In the genomic region with DNA sequence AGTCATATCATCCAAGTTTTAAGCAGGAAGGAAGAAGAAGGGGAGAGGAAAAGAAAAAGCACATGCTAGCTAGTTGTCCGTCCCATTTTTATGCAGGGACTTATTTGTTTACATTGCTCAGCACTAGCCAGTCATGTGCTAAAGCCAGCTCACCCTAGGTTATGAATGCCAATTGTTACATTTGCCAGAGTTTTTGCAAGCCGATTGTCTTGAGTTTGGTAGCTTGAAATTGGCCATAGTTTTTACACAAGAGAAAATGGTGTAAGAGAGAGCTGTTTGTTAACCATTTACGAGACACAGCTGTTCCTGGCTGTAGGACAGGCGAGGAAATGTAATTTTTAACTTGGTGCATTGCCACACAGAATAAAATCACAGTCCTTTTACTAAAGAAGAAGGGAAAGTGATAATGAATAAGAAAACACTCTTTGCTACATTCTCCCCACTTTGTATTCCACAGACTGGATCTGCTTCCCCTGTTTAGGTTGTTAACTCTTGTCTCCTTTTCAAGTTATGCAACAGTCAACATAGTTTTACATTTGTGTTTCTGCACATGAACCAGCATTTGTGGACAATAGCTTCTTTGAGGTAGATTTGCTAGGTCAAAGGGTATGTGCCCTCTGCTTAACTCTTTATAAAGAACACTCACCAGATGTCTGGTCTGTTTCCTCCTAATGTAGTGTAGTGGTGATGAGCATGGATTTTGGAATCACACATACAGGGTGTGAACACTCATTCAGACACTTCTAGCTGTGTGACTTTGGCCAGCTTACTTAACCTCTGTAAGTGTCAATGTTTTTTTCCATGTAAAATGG, we compare ENCODE assay signal across 10 cellular contexts.
A peak's percentile ranks its signal among the peaks of the same experiment; 100 is the strongest.
DNase-seq lines count a peak whose midpoint lies in the region; ATAC-seq, FAIRE-seq and TF ChIP-seq lines count a peak whose summit lies in the region.
"Had no signal": no experiment of that assay in that cellular context is flagged by ENCODE, and none has a peak within 500 bp of the region (broad histone marks: within the 10 kb centered on the region; RNA-seq: fewer than 3 reads in every experiment).

No MANE protein-coding gene starts in this region.

- no peaks in the 10 kb centered on the region for H4K20me1 ChIP-seq in smooth muscle cell (ENCODE audit: low read depth)

- TF ChIP-seq CTCF in dorsolateral prefrontal cortex (IDR thresholded peaks at IDR 0.05 in 54 of 56, conservative IDR thresholded peaks at IDR 0.05 in 2 of 56; ENCODE audit: low read depth in 1 of 56, partially characterized antibody in 56 of 56) = no peak
- no peak for TF ChIP-seq CTCF in kidney (IDR thresholded peaks at IDR 0.05; ENCODE audit: borderline replicate concordance, extremely low read depth, insufficient read depth)
- no peak for TF ChIP-seq CTCF in smooth muscle cell (IDR thresholded peaks at IDR 0.05; ENCODE audit: borderline replicate concordance, insufficient read depth, poor library complexity, severe bottlenecking)
- TF ChIP-seq CTCF in suprapubic skin (IDR thresholded peaks at IDR 0.05) = no peak

- WGBS in smooth muscle cell (ENCODE audit: low lambda C conversion rate) = 58% methylated on average over 4 of the region's 4 CpGs
- 39% methylated on average over 4 of the region's 4 CpGs for WGBS in suprapubic skin

- no peak for TF ChIP-seq POLR2A in suprapubic skin (IDR thresholded peaks at IDR 0.05)

- no peaks in the 10 kb centered on the region for H3K36me3 ChIP-seq in kidney (ENCODE audit: control insufficient read depth in 1 of 2, insufficient read depth in 2 of 2, low read length in 2 of 2)
- no peaks in the 10 kb centered on the region for H3K36me3 ChIP-seq in smooth muscle cell (ENCODE audit: low read depth)
- H3K36me3 ChIP-seq in suprapubic skin = no peaks in the 10 kb centered on the region

- H3K79me2 ChIP-seq in smooth muscle cell (ENCODE audit: low read depth) = no peaks in the 10 kb centered on the region

- no peak for ATAC-seq in HG02623 (IDR thresholded peaks at IDR 0.05; ENCODE audit: unreplicated experiment)

- peak overlapping the region; percentile 44 for H3K4me2 ChIP-seq in smooth muscle cell

- DNase-seq in HCEC 1CT (peak; percentile 65), dorsolateral prefrontal cortex (peak in 2 of 10 donors; percentile 36 to 46), kidney (no peak), smooth muscle cell (lab: John Stamatoyannopoulos, UW; ENCODE audit: unreplicated experiment) (no peak), suprapubic skin (ENCODE audit: low spot score in 2 of 2) (no peak), NCI-H774 (lab: John Stamatoyannopoulos, UW) (no peak)
- DNase-seq in NK-92 treated with Interleukin-12 subunit alpha and Interleukin-12 subunit beta, amount 100 ng/mL, for 24 hours (lab: John Stamatoyannopoulos, UW) = no peak
- DNase-seq: activated naive CD4-positive, alpha-beta T cell treated with Interleukin-2 at 50 U/mL for 16 hours had no signal

- intact Hi-C loops in dorsolateral prefrontal cortex (cut with DNase I) (no loop called here), kidney (cut with DNase I) (no loop called here)

- FAIRE-seq in kidney (lab: Jason Lieb, UNC) = peak; percentile 46
- FAIRE-seq: TTC549 had no signal

- H3K9ac ChIP-seq in kidney (ENCODE audit: low read length in 2 of 2) (no peak overlapping the region), smooth muscle cell (ENCODE audit: low read depth) (no peak overlapping the region)

- H3K4me3 ChIP-seq in dorsolateral prefrontal cortex (peak overlapping the region in 33 of 59 donors; percentile 0 to 49 (median 21)), kidney (ENCODE audit: low read length in 2 of 2) (peak overlapping the region; percentile 26 to 31), smooth muscle cell (peak overlapping the region; percentile 19), suprapubic skin (no peak overlapping the region)

- no peak for TF ChIP-seq EP300 in suprapubic skin (IDR thresholded peaks at IDR 0.05)

- no peaks in the 10 kb centered on the region for H3F3A ChIP-seq in smooth muscle cell (ENCODE audit: low read depth)

- peaks cover 9 to 12% of the 10 kb centered on the region in 2 donors for H3K4me1 ChIP-seq in kidney (ENCODE audit: control insufficient read depth in 1 of 2, insufficient read depth in 1 of 2, low read depth in 1 of 2, low read length in 2 of 2)
- H3K4me1 ChIP-seq in smooth muscle cell (ENCODE audit: low read depth) = peaks cover 5% of the 10 kb centered on the region
- H3K4me1 ChIP-seq in suprapubic skin = peaks cover 3% of the 10 kb centered on the region

- no peaks in the 10 kb centered on the region for H3K9me3 ChIP-seq in kidney (ENCODE audit: control insufficient read depth in 1 of 2, low read length in 2 of 2)
- H3K9me3 ChIP-seq in smooth muscle cell (replicated peaks; ENCODE audit: low read depth) = no peaks in the 10 kb centered on the region
- H3K9me3 ChIP-seq in suprapubic skin = no peaks in the 10 kb centered on the region

- H2AFZ ChIP-seq in smooth muscle cell (ENCODE audit: low read depth) = peak overlapping the region; percentile 54

- peaks cover 0 to 3% (median 0%) of the 10 kb centered on the region in 45 donors for H3K27me3 ChIP-seq in dorsolateral prefrontal cortex
- H3K27me3 ChIP-seq in smooth muscle cell (ENCODE audit: low read depth) = no peaks in the 10 kb centered on the region
- no peaks in the 10 kb centered on the region for H3K27me3 ChIP-seq in suprapubic skin

- H3K27ac ChIP-seq in dorsolateral prefrontal cortex = peak overlapping the region in 58 of 59 donors; percentile 21 to 92 (median 79)
- peak overlapping the region; percentile 12 to 29 for H3K27ac ChIP-seq in kidney (ENCODE audit: low read depth in 2 of 2, low read length in 2 of 2)
- no peak overlapping the region for H3K27ac ChIP-seq in smooth muscle cell (ENCODE audit: low read depth)
- no peak overlapping the region for H3K27ac ChIP-seq in suprapubic skin

Comparison
In these comparisons a context has a peak if more than half of its experiments do, and no peak if none do; other contexts are left out.
1. H3K27ac ChIP-seq: peak in dorsolateral prefrontal cortex (58 of 59) and kidney (2 of 2); none in smooth muscle cell (single experiment) and suprapubic skin (single experiment).